ENCODE assay signal across 33 cellular contexts in the genomic region with DNA sequence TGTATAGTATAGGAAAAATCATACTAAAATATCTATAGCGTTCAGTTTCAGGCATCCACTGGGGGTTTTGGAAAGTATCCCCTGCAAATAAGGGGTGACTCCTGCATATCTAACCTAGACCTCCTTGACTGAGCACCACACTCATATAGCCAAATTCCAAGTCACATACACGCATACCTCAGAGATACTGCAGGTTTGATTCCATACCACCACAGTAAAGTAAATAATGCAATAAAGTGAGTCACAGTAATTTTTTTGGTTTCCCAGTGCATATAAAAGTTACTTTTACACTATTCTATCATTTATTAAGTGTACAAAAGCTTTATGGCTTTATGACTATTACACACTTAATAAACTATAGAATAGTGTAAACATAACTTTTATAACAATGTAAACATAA.
"Had no signal": no experiment of that assay in that cellular context is flagged by ENCODE, and none has a peak within 500 bp of the region (broad histone marks: within the 10 kb centered on the region; RNA-seq: fewer than 3 reads in every experiment).

No MANE protein-coding gene starts in this region.

- H3K4me1 ChIP-seq: breast epithelium had no signal

- H3K36me3 ChIP-seq: adrenal gland, brain microvascular endothelial cell, breast epithelium had no signal

- DNase-seq: activated B cell treated with CpG ODN at 0.5 μM for 24 hours; activated CD4-positive, alpha-beta memory T cell treated with anti-CD3 and anti-CD28 coated beads for 36 hours; activated CD4-positive, alpha-beta T cell treated with anti-CD3 and anti-CD28 coated beads for 4 hours; activated CD4-positive, alpha-beta T cell treated with anti-CD3 and anti-CD28 coated beads, Interleukin-2, amount 10 ng/mL, durations not matched to agents 24 days and 14 days; activated CD4-positive, alpha-beta T cell treated with anti-CD3 and anti-CD28 coated beads, Interleukin-2, amount 50 U/mL, for 1 hour; activated CD4-positive, alpha-beta T cell treated with anti-CD3 and anti-CD28 coated beads, Interleukin-2, amount 50 U/mL, for 4 hours; activated CD4-positive, CD25-positive, alpha-beta regulatory T cell treated with anti-CD3 and anti-CD28 coated beads, Interleukin-2, amount 50 U/mL, for 72 hours; activated CD8-positive, alpha-beta memory T cell treated with anti-CD3 and anti-CD28 coated beads, Interleukin-2, amount 50 U/mL, for 4 hours; activated CD8-positive, alpha-beta T cell treated with anti-CD3 and anti-CD28 coated beads for 36 hours; activated effector memory CD4-positive, alpha-beta T cell treated with anti-CD3 and anti-CD28 coated beads, Interleukin-2, amount 50 U/mL, for 16 hours; activated gamma-delta T cell treated with Interleukin-2 at 50 U/mL for 16 hours; activated naive CD4-positive, alpha-beta T cell; activated naive CD4-positive, alpha-beta T cell treated with anti-CD3 and anti-CD28 coated beads for 36 hours; activated naive CD4-positive, alpha-beta T cell treated with anti-CD3 and anti-CD28 coated beads, Interleukin-2, amount 50 U/mL, for 16 hours; activated naive CD8-positive, alpha-beta T cell treated with anti-CD3 and anti-CD28 coated beads for 36 hours; activated T-cell treated with anti-CD3 and anti-CD28 coated beads for 4 hours; activated T-cell treated with anti-CD3 and anti-CD28 coated beads, Interleukin-2, amount 50 U/mL, for 1 hour; activated T-cell treated with anti-CD3 and anti-CD28 coated beads, Interleukin-2, amount 50 U/mL, for 4 hours; activated T-cell treated with anti-CD3 and anti-CD28 coated beads, Interleukin-2, amount 50 U/mL, for 72 hours; adrenal gland; amniotic stem cell; aorta; body of pancreas; brain microvascular endothelial cell; central memory CD4-positive, alpha-beta T cell; cerebellar nuclear complex; T-helper 2 cell; T-helper 9 cell had no signal

- FAIRE-seq: TTC549 had no signal

- ATAC-seq: activated CD8-positive, alpha-beta T cell treated with anti-CD3 and anti-CD28 coated beads for 36 hours; activated naive CD4-positive, alpha-beta T cell treated with anti-CD3 and anti-CD28 coated beads, Interleukin-2, amount 50 U/mL, for 72 hours; activated T-cell treated with anti-CD3 and anti-CD28 coated beads, Interleukin-2, amount 50 U/mL, for 4 hours; activated T-cell treated with anti-CD3 and anti-CD28 coated beads, Interleukin-2, amount 50 U/mL, for 72 hours; activated T-helper 17 cell treated with anti-CD3 and anti-CD28 coated beads, Interleukin-2, amount 50 U/mL, for 72 hours; body of pancreas had no signal

- H3K27me3 ChIP-seq: adrenal gland, body of pancreas, brain microvascular endothelial cell, breast epithelium had no signal

- H3K27ac ChIP-seq: adrenal gland, body of pancreas, brain microvascular endothelial cell, breast epithelium, VCaP had no signal

- H3K4me3 ChIP-seq: adrenal gland, body of pancreas, breast epithelium had no signal

- H3K9me3 ChIP-seq: adrenal gland, body of pancreas, breast epithelium had no signal
